In genomic region chr15:51908312-51908711, GRCh38 we compare ENCODE assay signal across 2 cellular contexts.
TF ChIP-seq lines count a peak whose summit lies in the region.

No MANE protein-coding gene starts in this region.

TF ChIP-seq in A549, 52 proteins besides CTCF, POLR2A, EP300 and RAD21 (continued from another document):
- TF ChIP-seq FOSL2 (IDR thresholded peaks at IDR 0.05) (no peak), FOSL2 (CRISPR knock-in tag; IDR thresholded peaks at IDR 0.05) (peak; percentile 38; the same call in 1 of the 2 replicates)

TF ChIP-seq in IMR-90, 13 proteins besides CTCF, POLR2A, EP300 and RAD21 (continued from another document):
- TF ChIP-seq CHD1 (IDR thresholded peaks at IDR 0.05; ENCODE audit: low read depth, low read length) (no peak), MXI1 (IDR thresholded peaks at IDR 0.05; ENCODE audit: borderline replicate concordance, low read depth, low read length) (no peak)
TF ChIP-seq in IMR-90: peak in this region for 0.
